In genomic region chr10:125895130-125896087, GRCh38 we compare ENCODE assay signal across 8 cellular contexts. TPM values are rescaled to one million over a fixed set of nuclear protein-coding genes. Genes with fewer than 3 reads are reported as not detected.
DNase-seq lines count a peak whose midpoint lies in the region; ATAC-seq and TF ChIP-seq lines count a peak whose summit lies in the region.
"Not testable (repeated sequence)": the region's sequence is repeated elsewhere in the genome, so short reads cannot be mapped to it uniquely, and the experiment has no call there.

No MANE protein-coding gene starts in this region.

- H3K27me3 Mint-ChIP-seq in T-cell, result peaks cover 6 to 17% of the 10 kb centered on the region in 2 donors
- not testable (repeated sequence) for H3K27me3 Mint-ChIP-seq in activated naive CD8-positive, alpha-beta T cell treated with anti-CD3 and anti-CD28 coated beads, Interleukin-2, amount 10 ng/mL, durations not matched to agents 7 days and 5 days; nephron (ENCODE audit: low read depth); stimulated activated naive B cell treated with anti-CD40 and anti-IgM and Interleukin-4, amounts not matched to agents 10 μg/mL and 1 μg/mL and 100 μg/mL, for 72 hours

- peak overlapping the region; percentile 76 for H3K9ac ChIP-seq in HUES6 (ENCODE audit: low read length)

- DNase-seq in DMS53 treated with DMSO at 0.1 percent for 48 hours (lab: John Stamatoyannopoulos, UW; ENCODE audit: unreplicated experiment) (peak; percentile 13), T-cell (peak in 29 of 34 experiments; percentile 3 to 43 (median 12)), globus pallidus (ENCODE audit: low spot score) (peak; percentile 48)
- peak; percentile 69 for DNase-seq in activated naive CD8-positive, alpha-beta T cell treated with anti-CD3 and anti-CD28 coated beads, Interleukin-2, amount 10 ng/mL, durations not matched to agents 7 days and 5 days
- peak; percentile 46 for DNase-seq in stimulated activated naive B cell treated with anti-CD40 and anti-IgM and Interleukin-4, amounts not matched to agents 10 μg/mL and 1 μg/mL and 100 μg/mL, for 72 hours

- POLR2A ChIA-PET in T-cell (lab: Charles Lee); activated naive CD8-positive, alpha-beta T cell treated with anti-CD3 and anti-CD28 coated beads, Interleukin-2, amount 10 ng/mL, durations not matched to agents 7 days and 5 days (lab: Charles Lee): not testable (repeated sequence)

- H3K27me3 ChIP-seq in HUES6 (ENCODE audit: control insufficient read depth, insufficient read depth, low read length), result not testable (repeated sequence)

- peak overlapping the region; percentile 17 to 53 for H3K27ac Mint-ChIP-seq in T-cell
- peak overlapping the region; percentile 87 for H3K27ac Mint-ChIP-seq in activated naive CD8-positive, alpha-beta T cell treated with anti-CD3 and anti-CD28 coated beads, Interleukin-2, amount 10 ng/mL, durations not matched to agents 7 days and 5 days
- H3K27ac Mint-ChIP-seq in nephron, result peak overlapping the region; percentile 57 to 95 (median 87)
- peak overlapping the region; percentile 88 for H3K27ac Mint-ChIP-seq in stimulated activated naive B cell treated with anti-CD40 and anti-IgM and Interleukin-4, amounts not matched to agents 10 μg/mL and 1 μg/mL and 100 μg/mL, for 72 hours

- H3K4me1 Mint-ChIP-seq in T-cell (peaks cover 18 to 29% (median 22%) of the 10 kb centered on the region in 3 donors), nephron (peaks cover 19% of the 10 kb centered on the region)
- H3K4me1 Mint-ChIP-seq in activated naive CD8-positive, alpha-beta T cell treated with anti-CD3 and anti-CD28 coated beads, Interleukin-2, amount 10 ng/mL, durations not matched to agents 7 days and 5 days, result peaks cover 14% of the 10 kb centered on the region
- peaks cover 10 to 24% of the 10 kb centered on the region in 2 donors for H3K4me1 Mint-ChIP-seq in stimulated activated naive B cell treated with anti-CD40 and anti-IgM and Interleukin-4, amounts not matched to agents 10 μg/mL and 1 μg/mL and 100 μg/mL, for 72 hours

- peak overlapping the region; percentile 78 to 90 (median 82) for H3K4me3 Mint-ChIP-seq in T-cell
- peak overlapping the region; percentile 91 for H3K4me3 Mint-ChIP-seq in activated naive CD8-positive, alpha-beta T cell treated with anti-CD3 and anti-CD28 coated beads, Interleukin-2, amount 10 ng/mL, durations not matched to agents 7 days and 5 days
- H3K4me3 Mint-ChIP-seq in nephron, result peak overlapping the region; percentile 82 to 96 (median 94)
- H3K4me3 Mint-ChIP-seq in stimulated activated naive B cell treated with anti-CD40 and anti-IgM and Interleukin-4, amounts not matched to agents 10 μg/mL and 1 μg/mL and 100 μg/mL, for 72 hours, result peak overlapping the region; percentile 86 to 89

- TF ChIP-seq CTCF in nephron (IDR thresholded peaks at IDR 0.05; ENCODE audit: unreplicated experiment in 3 of 3), result not testable (repeated sequence)

- peak overlapping the region; percentile 92; the same call in 1 of the 2 replicates for H3K27ac ChIP-seq in HUES6 (ENCODE audit: low read depth, low read length)

- peak; percentile 50 for ATAC-seq in GM21737 (IDR thresholded peaks at IDR 0.05; ENCODE audit: unreplicated experiment)
- ATAC-seq in T-cell (replicated peaks in 1 of 4), result peak; percentile 64 to 75 (median 70)
- ATAC-seq in activated naive CD8-positive, alpha-beta T cell treated with anti-CD3 and anti-CD28 coated beads, Interleukin-2, amount 10 ng/mL, durations not matched to agents 7 days and 5 days (ENCODE audit: low read depth), result peak; percentile 73
- peak; percentile 67 to 71 for ATAC-seq in stimulated activated naive B cell treated with anti-CD40 and anti-IgM and Interleukin-4, amounts not matched to agents 10 μg/mL and 1 μg/mL and 100 μg/mL, for 72 hours (replicated peaks)

- H3K4me1 ChIP-seq in HUES6 (ENCODE audit: control insufficient read depth, insufficient read depth, low read length), result peaks cover 18% of the 10 kb centered on the region

- CTCF ChIA-PET in T-cell (lab: Charles Lee), result not testable (repeated sequence)

- not testable (repeated sequence) for H3K36me3 ChIP-seq in HUES6 (ENCODE audit: control insufficient read depth, insufficient read depth, low read length)

- not testable (repeated sequence) for H3K36me3 Mint-ChIP-seq in T-cell; activated naive CD8-positive, alpha-beta T cell treated with anti-CD3 and anti-CD28 coated beads, Interleukin-2, amount 10 ng/mL, durations not matched to agents 7 days and 5 days; nephron (ENCODE audit: low read depth); stimulated activated naive B cell treated with anti-CD40 and anti-IgM and Interleukin-4, amounts not matched to agents 10 μg/mL and 1 μg/mL and 100 μg/mL, for 72 hours

- H3K9me3 ChIP-seq in HUES6 (ENCODE audit: control insufficient read depth, insufficient read depth, low read depth, low read length), result not testable (repeated sequence)

- peak overlapping the region; percentile 68 for H3K4me3 ChIP-seq in HUES6 (ENCODE audit: low read depth, low read length)

- not testable (repeated sequence) for H3K9me3 Mint-ChIP-seq in T-cell; activated naive CD8-positive, alpha-beta T cell treated with anti-CD3 and anti-CD28 coated beads, Interleukin-2, amount 10 ng/mL, durations not matched to agents 7 days and 5 days; nephron; stimulated activated naive B cell treated with anti-CD40 and anti-IgM and Interleukin-4, amounts not matched to agents 10 μg/mL and 1 μg/mL and 100 μg/mL, for 72 hours

RNA-seq across cellular contexts. Expression of gene FANK1, which starts 1.0 kb away (rescaled TPM):
- 1 to 10 TPM in 4 of 5 donors, not detected in 1; 1.3 to 3.3 (median 2.2) TPM for total RNA-seq in T-cell
- total RNA-seq in activated naive CD8-positive, alpha-beta T cell treated with anti-CD3 and anti-CD28 coated beads, Interleukin-2, amount 10 ng/mL, durations not matched to agents 7 days and 5 days, result under 1 TPM; 0.69 to 0.96 TPM

RNA-seq across cellular contexts. Expression of gene DHX32, which starts 14.3 kb away (rescaled TPM):
- 10 to 100 TPM in 3 of 5 donors, 1 to 10 TPM in 2; 6.9 to 13.4 (median 10.7) TPM for total RNA-seq in T-cell
- total RNA-seq in activated naive CD8-positive, alpha-beta T cell treated with anti-CD3 and anti-CD28 coated beads, Interleukin-2, amount 10 ng/mL, durations not matched to agents 7 days and 5 days, result 10 to 100 TPM; 19.1 to 21.1 TPM

Comparison
In these comparisons a context has a peak if more than half of its experiments do, and no peak if none do; other contexts are left out.
1. Peak in every context shown above with its lines: DNase-seq, ATAC-seq, H3K4me3 ChIP-seq and H3K27ac ChIP-seq.
2. DNase-seq: peak in every context shown above with its lines; median percentile 69 in activated naive CD8-positive, alpha-beta T cell treated with anti-CD3 and anti-CD28 coated beads, Interleukin-2, amount 10 ng/mL, durations not matched to agents 7 days and 5 days; 48 in globus pallidus; 46 in stimulated activated naive B cell treated with anti-CD40 and anti-IgM and Interleukin-4, amounts not matched to agents 10 μg/mL and 1 μg/mL and 100 μg/mL, for 72 hours; 13 in DMS53 treated with DMSO at 0.1 percent for 48 hours; 12 in T-cell.
3. H3K27ac Mint-ChIP-seq: peak in every context shown above with its lines; median percentile 88 in stimulated activated naive B cell treated with anti-CD40 and anti-IgM and Interleukin-4, amounts not matched to agents 10 μg/mL and 1 μg/mL and 100 μg/mL, for 72 hours; 87 in activated naive CD8-positive, alpha-beta T cell treated with anti-CD3 and anti-CD28 coated beads, Interleukin-2, amount 10 ng/mL, durations not matched to agents 7 days and 5 days; 87 in nephron; 35 in T-cell.